ENCODE assay signal across 8 cellular contexts in the genomic region with DNA sequence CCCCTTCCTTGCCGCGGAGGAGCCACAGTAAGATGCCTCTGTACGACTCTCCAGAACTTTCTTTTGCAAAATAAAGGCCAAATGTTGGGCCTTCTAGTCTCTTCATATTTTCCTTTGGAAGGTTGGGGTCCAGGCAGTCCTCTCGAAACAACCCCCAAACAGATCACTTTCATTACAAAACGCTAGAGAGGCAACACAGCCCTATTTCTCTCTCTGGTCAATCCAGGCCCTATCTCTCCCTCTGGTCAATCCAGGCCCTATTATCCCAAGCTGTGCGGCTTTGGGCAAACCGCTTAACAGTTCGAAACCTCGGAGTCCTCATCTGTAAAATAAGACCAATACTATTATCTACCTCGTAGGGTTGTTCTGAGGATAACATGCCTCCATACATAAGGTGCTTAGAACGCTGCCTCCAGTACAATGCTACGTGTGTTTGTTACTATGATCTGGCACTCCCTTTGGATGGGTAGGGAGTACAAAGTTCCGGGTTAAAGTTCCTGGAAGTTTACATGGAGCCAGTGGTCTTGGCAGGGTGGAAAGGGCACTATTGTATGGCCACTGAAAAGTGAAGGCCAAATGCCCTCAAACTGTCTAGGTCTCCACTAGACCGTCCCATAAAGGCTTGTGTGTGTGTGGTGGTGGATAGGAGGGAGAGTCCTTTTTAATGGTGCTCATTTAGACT.
A peak's percentile ranks its signal among the peaks of the same experiment; 100 is the strongest.
DNase-seq lines count a peak whose midpoint lies in the region; ATAC-seq and TF ChIP-seq lines count a peak whose summit lies in the region.

No MANE protein-coding gene starts in this region.

- in situ Hi-C loops in GM13977 (cut with MboI; ENCODE audit: low pct_unique_long_range_greater_than_20kb, low sequenced_read_pairs, unreplicated experiment) = loop anchor here (25.0 kb wide), 1 partner anchor 161 kb away; no protein-coding TSS in a partner anchor

- intact Hi-C loops in A673 (cut with micrococcal nuclease; ENCODE audit: unreplicated experiment) = loop anchor here (5.0 to 10.0 kb wide), 3 partner anchors 268 to 446 kb away; no protein-coding TSS in a partner anchor
- intact Hi-C loops in breast epithelium (cut with DNase I; ENCODE audit: low total_unique reads) = no loop called here

- peaks cover 18 to 52% (median 41%) of the 10 kb centered on the region in 4 donors for H3K4me1 Mint-ChIP-seq in naive thymus-derived CD8-positive, alpha-beta T cell

- ATAC-seq in naive thymus-derived CD8-positive, alpha-beta T cell = no peak
- ATAC-seq in GM19455 (IDR thresholded peaks at IDR 0.05; ENCODE audit: unreplicated experiment) = no peak

- H3K4me1 ChIP-seq in A673 (ENCODE audit: insufficient read depth, low read length, poor library complexity, severe bottlenecking) = peaks cover 50% of the 10 kb centered on the region
- peaks cover 46% of the 10 kb centered on the region for H3K4me1 ChIP-seq in HUES6 (ENCODE audit: control insufficient read depth, insufficient read depth, low read length)
- H3K4me1 ChIP-seq in breast epithelium = no peaks in the 10 kb centered on the region

- H3K27me3 ChIP-seq in A673 (replicated peaks; ENCODE audit: insufficient read depth, low read depth, low read length, poor library complexity) (no peaks in the 10 kb centered on the region), HUES6 (ENCODE audit: control insufficient read depth, insufficient read depth, low read length) (peaks cover 51% of the 10 kb centered on the region), breast epithelium (peaks cover 0 to 91% of the 10 kb centered on the region in 2 donors)

- DNase-seq in A673 (ENCODE audit: low spot score) (no peak), breast epithelium (ENCODE audit: low spot score in 2 of 2) (no peak), GM13977 (ENCODE audit: low spot score) (no peak), cerebellar cortex (ENCODE audit: low spot score) (no peak)
- no peak for DNase-seq in naive thymus-derived CD8-positive, alpha-beta T cell
- DNase-seq in stimulated activated CD4-positive, alpha-beta T cell treated with anti-CD3 and anti-CD28 coated beads, Interleukin-2, amount 100 ng/mL, for 48 hours = no peak

- peaks cover 0 to 7% (median 0%) of the 10 kb centered on the region in 9 donors for H3K9me3 Mint-ChIP-seq in naive thymus-derived CD8-positive, alpha-beta T cell

- peak overlapping the region; percentile 94 for H3K27ac ChIP-seq in A673 (ENCODE audit: low read depth, low read length, poor library complexity, severe bottlenecking)
- no peak overlapping the region for H3K27ac ChIP-seq in HUES6 (ENCODE audit: low read depth, low read length)
- H3K27ac ChIP-seq in breast epithelium = peak overlapping the region; percentile 83 to 97

- no peaks in the 10 kb centered on the region for H3K36me3 Mint-ChIP-seq in naive thymus-derived CD8-positive, alpha-beta T cell

- peak overlapping the region; percentile 96 to 100 (median 98) for H3K27ac Mint-ChIP-seq in naive thymus-derived CD8-positive, alpha-beta T cell

- POLR2A ChIA-PET in A673 (lab: Charles Lee; ENCODE audit: low non-redundant PET) = no interaction called here
- POLR2A ChIA-PET in naive thymus-derived CD8-positive, alpha-beta T cell (lab: Charles Lee) = interaction anchor here (0.8 to 16.4 kb wide), 4 partner anchors 19 to 86 kb away, joined by 3 to 269 read pairs (median 106); a partner anchor contains a TSS

- peak overlapping the region; percentile 88 to 94 (median 92) for H3K4me3 Mint-ChIP-seq in naive thymus-derived CD8-positive, alpha-beta T cell

- BruUV-seq in A673 (replicated peaks; lab: Mats Ljungman, UMichigan) = TSS peak; percentile 7

- H3K4me3 ChIP-seq in A673 (ENCODE audit: low read depth, low read length, poor library complexity, severe bottlenecking) (peak overlapping the region; percentile 45), HUES6 (ENCODE audit: low read depth, low read length) (peak overlapping the region; percentile 73), breast epithelium (peak overlapping the region; percentile 46 to 70 (median 50))

- no peaks in the 10 kb centered on the region for H3K9me3 ChIP-seq in A673 (ENCODE audit: low read depth, low read length, poor library complexity, severe bottlenecking)
- H3K9me3 ChIP-seq in HUES6 (ENCODE audit: control insufficient read depth, insufficient read depth, low read depth, low read length) = no peaks in the 10 kb centered on the region; the same call in 1 of the 2 replicates
- peaks cover 0 to 5% of the 10 kb centered on the region in 2 donors for H3K9me3 ChIP-seq in breast epithelium

- TF ChIP-seq CTCF in A673 (conservative IDR thresholded peaks at IDR 0.05; ENCODE audit: low read depth, low read length) (no peak), breast epithelium (IDR thresholded peaks at IDR 0.05) (no peak), GM13977 (IDR thresholded peaks at IDR 0.05; ENCODE audit: extremely low read depth, insufficient read depth, missing control alignments) (no peak)

- peak overlapping the region; percentile 84 for H3K9ac ChIP-seq in HUES6 (ENCODE audit: low read length)

- H3K36me3 ChIP-seq in A673 (ENCODE audit: insufficient read depth, low read length, poor library complexity, severe bottlenecking) (no peaks in the 10 kb centered on the region), HUES6 (ENCODE audit: control insufficient read depth, insufficient read depth, low read length) (no peaks in the 10 kb centered on the region), breast epithelium (no peaks in the 10 kb centered on the region)

- no peaks in the 10 kb centered on the region for H3K27me3 Mint-ChIP-seq in naive thymus-derived CD8-positive, alpha-beta T cell

- TF ChIP-seq POLR2A in breast epithelium (IDR thresholded peaks at IDR 0.05) = no peak

- CTCF ChIA-PET in A673 (lab: Charles Lee) = no interaction called here
